Comparison of ENCODE assay signal across 8 cellular contexts in the genomic region with DNA sequence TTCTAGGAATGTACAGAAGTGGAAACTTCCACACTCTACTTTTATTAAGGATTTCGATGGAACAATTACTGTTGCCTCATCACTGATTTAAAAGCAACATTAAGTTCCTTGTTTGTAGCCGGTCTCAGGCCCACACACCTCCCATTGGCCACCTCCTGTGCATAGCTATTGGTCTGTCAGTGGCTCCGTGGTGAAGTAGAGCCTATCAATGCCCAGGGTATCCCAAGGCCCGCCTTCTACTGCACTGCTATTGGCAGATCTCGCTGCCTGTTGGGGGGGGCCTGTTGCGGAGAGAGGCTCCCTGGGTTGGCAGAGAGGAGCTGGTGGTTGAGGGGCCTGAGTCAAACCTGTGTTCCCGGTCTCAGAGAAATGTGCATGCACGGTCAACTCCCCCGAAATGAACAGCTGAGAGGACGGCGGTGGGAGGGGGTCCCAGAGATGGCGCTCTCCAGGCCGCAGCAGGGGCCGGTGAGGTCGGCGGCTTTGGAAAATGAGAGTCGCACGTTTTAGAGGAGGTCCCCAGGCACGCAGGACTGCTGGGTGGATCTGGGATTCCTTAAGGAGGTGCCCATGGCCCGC. TPM values are rescaled to one million over a fixed set of nuclear protein-coding genes. Genes with fewer than 3 reads are reported as not detected.
DNase-seq lines count a peak whose midpoint lies in the region; ATAC-seq lines count a peak whose summit lies in the region.

No MANE protein-coding gene starts in this region.

- H3K27me3 Mint-ChIP-seq in activated CD8-positive, alpha-beta T cell treated with anti-CD3 and anti-CD28 coated beads, Interleukin-2, amount 10 ng/mL, durations not matched to agents 7 days and 5 days (ENCODE audit: low read depth), result no peaks in the 10 kb centered on the region

- H3K9me3 Mint-ChIP-seq in activated CD8-positive, alpha-beta T cell treated with anti-CD3 and anti-CD28 coated beads, Interleukin-2, amount 10 ng/mL, durations not matched to agents 7 days and 5 days (ENCODE audit: insufficient read depth), result no peaks in the 10 kb centered on the region

- peak; percentile 92 for ATAC-seq in GM18868 (IDR thresholded peaks at IDR 0.05; ENCODE audit: unreplicated experiment)
- ATAC-seq in HG03108 (IDR thresholded peaks at IDR 0.05; ENCODE audit: unreplicated experiment), result peak; percentile 87
- peak; percentile 93 for ATAC-seq in activated CD8-positive, alpha-beta T cell treated with anti-CD3 and anti-CD28 coated beads, Interleukin-2, amount 10 ng/mL, durations not matched to agents 7 days and 5 days

- H3K4me3 ChIP-seq in ACC112 (ENCODE audit: low read depth, low read length), result peak overlapping the region; percentile 78

- peak overlapping the region; percentile 69 for H2AFZ ChIP-seq in ACC112 (ENCODE audit: low read length, unreplicated experiment)

- POLR2A ChIA-PET in activated CD8-positive, alpha-beta T cell treated with anti-CD3 and anti-CD28 coated beads, Interleukin-2, amount 10 ng/mL, durations not matched to agents 7 days and 5 days (lab: Charles Lee), result interaction anchor here (0.6 to 1.3 kb wide), 6 partner anchors 9 to 337 kb away, joined by 3 to 4 read pairs (median 3); a partner anchor contains a TSS

- no peak overlapping the region for H3K27ac ChIP-seq in ACC112 (ENCODE audit: low read depth, low read length)

- peak overlapping the region; percentile 90 for H3K27ac Mint-ChIP-seq in activated CD8-positive, alpha-beta T cell treated with anti-CD3 and anti-CD28 coated beads, Interleukin-2, amount 10 ng/mL, durations not matched to agents 7 days and 5 days

- no peaks in the 10 kb centered on the region for H3K27me3 ChIP-seq in ACC112 (ENCODE audit: insufficient read depth, low read length)

- H3K4me3 Mint-ChIP-seq in activated CD8-positive, alpha-beta T cell treated with anti-CD3 and anti-CD28 coated beads, Interleukin-2, amount 10 ng/mL, durations not matched to agents 7 days and 5 days, result peak overlapping the region; percentile 82

- peaks cover 3% of the 10 kb centered on the region for H3K4me1 ChIP-seq in ACC112 (ENCODE audit: control insufficient read depth, insufficient read depth, low read length, unreplicated experiment)

- peaks cover 22% of the 10 kb centered on the region for H3K4me1 Mint-ChIP-seq in activated CD8-positive, alpha-beta T cell treated with anti-CD3 and anti-CD28 coated beads, Interleukin-2, amount 10 ng/mL, durations not matched to agents 7 days and 5 days (ENCODE audit: low read depth)

- no peaks in the 10 kb centered on the region for H3K36me3 ChIP-seq in ACC112 (ENCODE audit: insufficient read depth, low read length)

- CTCF ChIA-PET in activated CD8-positive, alpha-beta T cell treated with anti-CD3 and anti-CD28 coated beads, Interleukin-2, amount 10 ng/mL, durations not matched to agents 7 days and 5 days (lab: Charles Lee), result interaction anchor here (0.9 kb wide), 1 partner anchor 411 kb away, joined by 3 read pairs; a partner anchor contains a TSS

- peaks cover 3% of the 10 kb centered on the region for H3K79me2 ChIP-seq in ACC112 (ENCODE audit: control insufficient read depth, insufficient read depth, low read length, unreplicated experiment)

- H3K36me3 Mint-ChIP-seq in activated CD8-positive, alpha-beta T cell treated with anti-CD3 and anti-CD28 coated beads, Interleukin-2, amount 10 ng/mL, durations not matched to agents 7 days and 5 days (ENCODE audit: low read depth), result no peaks in the 10 kb centered on the region

- DNase-seq in NCI-H510A (lab: John Stamatoyannopoulos, UW) (peak; percentile 85), lung microvascular endothelial cell (ENCODE audit: low read depth in 2 of 2) (peak; percentile 93 to 94)
- DNase-seq in activated CD8-positive, alpha-beta T cell treated with anti-CD3 and anti-CD28 coated beads, Interleukin-2, amount 10 ng/mL, durations not matched to agents 7 days and 5 days, result peak; percentile 90
- peak; percentile 73 for DNase-seq in effector CD8-positive, alpha-beta T cell (lab: John Stamatoyannopoulos, UW)
- DNase-seq in stimulated activated CD4-positive, alpha-beta T cell treated with anti-CD3 and anti-CD28 coated beads, TNF-alpha, amount 100 ng/mL, for 4 hours (ENCODE audit: low read depth in 3 of 3), result peak; percentile 46 to 71 (median 65)

RNA-seq across cellular contexts. Expression of a gene that starts 4.9 kb away (rescaled TPM):
- total RNA-seq in activated CD8-positive, alpha-beta T cell treated with anti-CD3 and anti-CD28 coated beads, Interleukin-2, amount 10 ng/mL, durations not matched to agents 7 days and 5 days, result 10 to 100 TPM; 66.7 to 68.4 TPM
- 7.4 and 12.9 TPM in 2 replicates for total RNA-seq in lung microvascular endothelial cell

RNA-seq across cellular contexts. Expression of a gene that starts 26.1 kb away (rescaled TPM):
- 10 to 100 TPM; 58.7 to 68.5 TPM for total RNA-seq in activated CD8-positive, alpha-beta T cell treated with anti-CD3 and anti-CD28 coated beads, Interleukin-2, amount 10 ng/mL, durations not matched to agents 7 days and 5 days
- 74.8 and 80.8 TPM in 2 replicates for total RNA-seq in lung microvascular endothelial cell
